Comparison of ENCODE assay signal across 5 cellular contexts in genomic region chr17:46006082-46006481, GRCh38. TPM values are rescaled to one million over a fixed set of nuclear protein-coding genes. Genes with fewer than 3 reads are reported as not detected.
"Had no signal": no experiment of that assay in that cellular context is flagged by ENCODE, and none has a peak within 500 bp of the region (broad histone marks: within the 10 kb centered on the region; RNA-seq: fewer than 3 reads in every experiment).

No MANE protein-coding gene starts in this region.

RNA-seq across cellular contexts. Expression of gene STH, which starts 7.0 kb away (rescaled TPM):
- total RNA-seq: HepG2, HT-29, HT1080, IMR-90 had no signal
- polyA plus RNA-seq: HepG2, IgD-negative memory B cell, IMR-90 had no signal
